14 cellular contexts compared by ENCODE assay signal in genomic region chr22:38874529-38875222, GRCh38. TPM values are rescaled to one million over a fixed set of nuclear protein-coding genes. Genes with fewer than 3 reads are reported as not detected.
A peak's percentile ranks its signal among the peaks of the same experiment; 100 is the strongest.
DNase-seq lines count a peak whose midpoint lies in the region; ATAC-seq and TF ChIP-seq lines count a peak whose summit lies in the region.
"Had no signal": no experiment of that assay in that cellular context is flagged by ENCODE, and none has a peak within 500 bp of the region (broad histone marks: within the 10 kb centered on the region; RNA-seq: fewer than 3 reads in every experiment).

No MANE protein-coding gene starts in this region.

- intact Hi-C loops in activated CD8-positive, alpha-beta T cell treated with anti-CD3 and anti-CD28 coated beads for 36 hours (cut with micrococcal nuclease) = loop anchor here (2.0 to 10.0 kb wide), 4 partner anchors 68 to 240 kb away; no protein-coding TSS in a partner anchor

- peak overlapping the region; percentile 87 for H3K27ac Mint-ChIP-seq in activated CD8-positive, alpha-beta T cell treated with anti-CD3 and anti-CD28 coated beads for 36 hours
- no peak overlapping the region for H3K27ac Mint-ChIP-seq in activated CD8-positive, alpha-beta T cell treated with anti-CD3 and anti-CD28 coated beads, Interleukin-2, amount 10 ng/mL, durations not matched to agents 7 days and 5 days
- H3K27ac Mint-ChIP-seq in central memory CD8-positive, alpha-beta T cell (ENCODE audit: low read depth) = peak overlapping the region; percentile 79
- no peak overlapping the region for H3K27ac Mint-ChIP-seq in osteocyte (ENCODE audit: unreplicated experiment)

- peak overlapping the region; percentile 94; the same call in 1 of the 2 replicates for H3K9ac ChIP-seq in MM.1S (ENCODE audit: low read length)

- peak overlapping the region; percentile 98; the same call in 1 of the 2 replicates for H3K4me2 ChIP-seq in MM.1S (ENCODE audit: low read depth, low read length)
- H3K4me2 ChIP-seq: A549 had no signal

- H2AFZ ChIP-seq in MM.1S (ENCODE audit: low read length) = no peak overlapping the region; the same call in 1 of the 2 replicates

- no peak for DNase-seq in activated CD8-positive, alpha-beta T cell treated with anti-CD3 and anti-CD28 coated beads for 36 hours
- no peak for DNase-seq in activated CD8-positive, alpha-beta T cell treated with anti-CD3 and anti-CD28 coated beads, Interleukin-2, amount 10 ng/mL, durations not matched to agents 7 days and 5 days
- DNase-seq in MM.1S = no peak
- DNase-seq in central memory CD8-positive, alpha-beta T cell (ENCODE audit: low spot score in 2 of 2) = peak in 1 of 2 donors; percentile 7
- DNase-seq in osteocyte (ENCODE audit: extremely low spot score, unreplicated experiment) = peak; percentile 32
- no peak for DNase-seq in germinal center (ENCODE audit: low spot score)
- no peak for DNase-seq in DMS 273 (lab: John Stamatoyannopoulos, UW; ENCODE audit: unreplicated experiment)
- no peak for DNase-seq in NOMO-1 treated with dmso at 0.1 percent for 144 hours (lab: John Stamatoyannopoulos, UW; ENCODE audit: unreplicated experiment)
- DNase-seq: anterior cingulate cortex, colonic mucosa, transverse colon had no signal

- TF ChIP-seq CTCF in activated CD8-positive, alpha-beta T cell treated with anti-CD3 and anti-CD28 coated beads for 36 hours (IDR thresholded peaks at IDR 0.05) = no peak
- TF ChIP-seq CTCF in MM.1S (IDR thresholded peaks at IDR 0.05; ENCODE audit: low read length) (no peak), osteocyte (IDR thresholded peaks at IDR 0.05) (no peak)

- H3K4me3 Mint-ChIP-seq in activated CD8-positive, alpha-beta T cell treated with anti-CD3 and anti-CD28 coated beads for 36 hours = no peak overlapping the region
- H3K4me3 Mint-ChIP-seq in activated CD8-positive, alpha-beta T cell treated with anti-CD3 and anti-CD28 coated beads, Interleukin-2, amount 10 ng/mL, durations not matched to agents 7 days and 5 days = no peak overlapping the region
- no peak overlapping the region for H3K4me3 Mint-ChIP-seq in central memory CD8-positive, alpha-beta T cell
- H3K4me3 Mint-ChIP-seq in osteocyte (ENCODE audit: unreplicated experiment) = no peak overlapping the region

- peaks cover 23% of the 10 kb centered on the region for H3K4me1 ChIP-seq in MM.1S (ENCODE audit: low read length)
- H3K4me1 ChIP-seq: colonic mucosa had no signal

- no peaks in the 10 kb centered on the region for H4K20me1 ChIP-seq in MM.1S (ENCODE audit: insufficient read depth, low read length)

- peaks cover 14% of the 10 kb centered on the region for H3K36me3 Mint-ChIP-seq in activated CD8-positive, alpha-beta T cell treated with anti-CD3 and anti-CD28 coated beads for 36 hours (ENCODE audit: low read depth)
- H3K36me3 Mint-ChIP-seq in activated CD8-positive, alpha-beta T cell treated with anti-CD3 and anti-CD28 coated beads, Interleukin-2, amount 10 ng/mL, durations not matched to agents 7 days and 5 days (ENCODE audit: low read depth) = peaks cover 11% of the 10 kb centered on the region
- H3K36me3 Mint-ChIP-seq in central memory CD8-positive, alpha-beta T cell (ENCODE audit: insufficient read depth) = peaks cover 19% of the 10 kb centered on the region
- H3K36me3 Mint-ChIP-seq in osteocyte (ENCODE audit: unreplicated experiment) = peaks cover 3% of the 10 kb centered on the region

- H3K27ac ChIP-seq in MM.1S (ENCODE audit: low read length) = peak overlapping the region; percentile 88; the same call in 1 of the 2 replicates
- H3K27ac ChIP-seq: colonic mucosa, SK-N-MC had no signal

- H3K4me1 Mint-ChIP-seq in activated CD8-positive, alpha-beta T cell treated with anti-CD3 and anti-CD28 coated beads for 36 hours (ENCODE audit: low read depth) = peaks cover 42% of the 10 kb centered on the region
- H3K4me1 Mint-ChIP-seq in activated CD8-positive, alpha-beta T cell treated with anti-CD3 and anti-CD28 coated beads, Interleukin-2, amount 10 ng/mL, durations not matched to agents 7 days and 5 days (ENCODE audit: low read depth) = peaks cover 34% of the 10 kb centered on the region
- H3K4me1 Mint-ChIP-seq in central memory CD8-positive, alpha-beta T cell = peaks cover 30% of the 10 kb centered on the region
- peaks cover 23% of the 10 kb centered on the region for H3K4me1 Mint-ChIP-seq in osteocyte (ENCODE audit: unreplicated experiment)

- 0 out of 2 replicates have a peak overlapping the region, but pooled peaks have one; percentile 11 for H3K4me3 ChIP-seq in MM.1S (ENCODE audit: low read length)
- H3K4me3 ChIP-seq: A549, colonic mucosa, SK-N-MC, transverse colon had no signal

- peaks cover 21% of the 10 kb centered on the region for H3K79me2 ChIP-seq in MM.1S (ENCODE audit: low read length)

- CTCF ChIA-PET in activated CD8-positive, alpha-beta T cell treated with anti-CD3 and anti-CD28 coated beads for 36 hours (lab: Charles Lee) = interaction anchor here (0.9 to 1.9 kb wide), 4 partner anchors 16 to 128 kb away, joined by 3 to 6 read pairs (median 4); no protein-coding TSS in a partner anchor
- CTCF ChIA-PET in activated CD8-positive, alpha-beta T cell treated with anti-CD3 and anti-CD28 coated beads, Interleukin-2, amount 10 ng/mL, durations not matched to agents 7 days and 5 days (lab: Charles Lee) = interaction anchor here (1.2 to 1.4 kb wide), 2 partner anchors 105 to 129 kb away, joined by 5 to 6 read pairs; no protein-coding TSS in a partner anchor

- no peaks in the 10 kb centered on the region for H3K27me3 Mint-ChIP-seq in activated CD8-positive, alpha-beta T cell treated with anti-CD3 and anti-CD28 coated beads for 36 hours
- H3K27me3 Mint-ChIP-seq in activated CD8-positive, alpha-beta T cell treated with anti-CD3 and anti-CD28 coated beads, Interleukin-2, amount 10 ng/mL, durations not matched to agents 7 days and 5 days (ENCODE audit: low read depth) = peaks cover 27% of the 10 kb centered on the region
- no peaks in the 10 kb centered on the region for H3K27me3 Mint-ChIP-seq in central memory CD8-positive, alpha-beta T cell
- H3K27me3 Mint-ChIP-seq in osteocyte (ENCODE audit: unreplicated experiment) = peaks cover 34% of the 10 kb centered on the region

- no peaks in the 10 kb centered on the region for H3K27me3 ChIP-seq in MM.1S (replicated peaks; ENCODE audit: insufficient read depth, low read length)

- H3F3A ChIP-seq in MM.1S (ENCODE audit: insufficient read depth, low read length) = peaks cover 32% of the 10 kb centered on the region

- ATAC-seq in activated CD8-positive, alpha-beta T cell treated with anti-CD3 and anti-CD28 coated beads for 36 hours = no peak
- no peak for ATAC-seq in activated CD8-positive, alpha-beta T cell treated with anti-CD3 and anti-CD28 coated beads, Interleukin-2, amount 10 ng/mL, durations not matched to agents 7 days and 5 days
- no peak for ATAC-seq in central memory CD8-positive, alpha-beta T cell (replicated peaks; ENCODE audit: extremely low read depth, poor library complexity, severe bottlenecking)
- ATAC-seq: A549, HCT116 had no signal

- H3K9me2 ChIP-seq in MM.1S (replicated peaks; ENCODE audit: insufficient read depth, low read length) = no peaks in the 10 kb centered on the region

- POLR2A ChIA-PET in activated CD8-positive, alpha-beta T cell treated with anti-CD3 and anti-CD28 coated beads for 36 hours (lab: Charles Lee) = interaction anchor here (0.6 to 1.3 kb wide), 8 partner anchors 67 to 442 kb away, joined by 3 to 4 read pairs (median 3); partner anchors contain the start of gene APOBEC3B
- POLR2A ChIA-PET in activated CD8-positive, alpha-beta T cell treated with anti-CD3 and anti-CD28 coated beads, Interleukin-2, amount 10 ng/mL, durations not matched to agents 7 days and 5 days (lab: Charles Lee) = interaction anchor here (1.4 kb wide), 1 partner anchor 80 kb away, joined by 3 read pairs; no protein-coding TSS in a partner anchor

- no peaks in the 10 kb centered on the region; the same call in 1 of the 2 replicates for H3K36me3 ChIP-seq in MM.1S (replicated peaks; ENCODE audit: insufficient read depth, low read length)
- H3K36me3 ChIP-seq: colonic mucosa, transverse colon had no signal

- H3K9me3 ChIP-seq in MM.1S (replicated peaks; ENCODE audit: insufficient read depth, low read length) = no peaks in the 10 kb centered on the region
- H3K9me3 ChIP-seq: A549, colonic mucosa, transverse colon had no signal

- H3K9me3 Mint-ChIP-seq in activated CD8-positive, alpha-beta T cell treated with anti-CD3 and anti-CD28 coated beads for 36 hours = no peaks in the 10 kb centered on the region
- no peaks in the 10 kb centered on the region for H3K9me3 Mint-ChIP-seq in activated CD8-positive, alpha-beta T cell treated with anti-CD3 and anti-CD28 coated beads, Interleukin-2, amount 10 ng/mL, durations not matched to agents 7 days and 5 days (ENCODE audit: insufficient read depth)
- no peaks in the 10 kb centered on the region for H3K9me3 Mint-ChIP-seq in central memory CD8-positive, alpha-beta T cell
- no peaks in the 10 kb centered on the region for H3K9me3 Mint-ChIP-seq in osteocyte (ENCODE audit: unreplicated experiment)

RNA-seq across cellular contexts. Expression of gene CBX6, which starts 2.7 kb away (rescaled TPM):
- total RNA-seq in activated CD8-positive, alpha-beta T cell treated with anti-CD3 and anti-CD28 coated beads for 36 hours = 10 to 100 TPM; 97.7 to 99.4 TPM
- 10 to 100 TPM; 61.4 to 61.8 TPM for total RNA-seq in activated CD8-positive, alpha-beta T cell treated with anti-CD3 and anti-CD28 coated beads, Interleukin-2, amount 10 ng/mL, durations not matched to agents 7 days and 5 days
- 83.5 and 86.2 TPM in 2 replicates for total RNA-seq in osteocyte

RNA-seq across cellular contexts. Expression of gene NPTXR, which starts 30.8 kb away (rescaled TPM):
- total RNA-seq in activated CD8-positive, alpha-beta T cell treated with anti-CD3 and anti-CD28 coated beads for 36 hours = under 1 TPM; 0.69 to 0.83 TPM
- under 1 TPM; 0.68 to 0.76 TPM for total RNA-seq in activated CD8-positive, alpha-beta T cell treated with anti-CD3 and anti-CD28 coated beads, Interleukin-2, amount 10 ng/mL, durations not matched to agents 7 days and 5 days
- total RNA-seq in osteocyte = 4.7 and 4.8 TPM in 2 replicates

Comparison
In these comparisons a context has a peak if more than half of its experiments do, and no peak if none do; other contexts are left out.
1. H3K27ac Mint-ChIP-seq: peak in activated CD8-positive, alpha-beta T cell treated with anti-CD3 and anti-CD28 coated beads for 36 hours (single experiment) and central memory CD8-positive, alpha-beta T cell (single experiment); none in activated CD8-positive, alpha-beta T cell treated with anti-CD3 and anti-CD28 coated beads, Interleukin-2, amount 10 ng/mL, durations not matched to agents 7 days and 5 days (single experiment) and osteocyte (single experiment).